2 cellular contexts compared by ENCODE assay signal in genomic region chr2:216328347-216328746, GRCh38.
TF ChIP-seq lines count a peak whose summit lies in the region.

No MANE protein-coding gene starts in this region.

TF ChIP-seq in HepG2, 621 proteins besides CTCF, POLR2A, EP300 and RAD21:
- TF ChIP-seq STAG1 (CRISPR knock-in tag; IDR thresholded peaks at IDR 0.05) (peak; percentile 54), TERF1 (CRISPR knock-in tag; IDR thresholded peaks at IDR 0.05) (no peak)

TF ChIP-seq in endothelial cell of umbilical vein, 7 proteins besides CTCF, POLR2A, EP300 and RAD21:
- no peak for TF ChIP-seq JUN (IDR thresholded peaks at IDR 0.05; ENCODE audit: borderline replicate concordance, insufficient read depth, insufficient read length, low read depth)
- no peak for TF ChIP-seq MYC (IDR thresholded peaks at IDR 0.05; ENCODE audit: low read depth, low read length)
- no peak for TF ChIP-seq EZH2 (IDR thresholded peaks at IDR 0.05; ENCODE audit: borderline replicate concordance, low read depth, low read length, severe bottlenecking)
- TF ChIP-seq GATA2 (IDR thresholded peaks at IDR 0.05; ENCODE audit: insufficient read depth, insufficient read length, low read depth, low read length): no peak
- TF ChIP-seq POLR2AphosphoS5 (IDR thresholded peaks at IDR 0.05; ENCODE audit: insufficient read depth, low read depth, low read length): no peak
- TF ChIP-seq FOS (IDR thresholded peaks at IDR 0.05; ENCODE audit: borderline replicate concordance, insufficient read depth, low read length): no peak
- no peak for TF ChIP-seq MAX (IDR thresholded peaks at IDR 0.05; ENCODE audit: insufficient read depth, insufficient read length)
